ENCODE assay signal across 35 cellular contexts in genomic region chr22:23353696-23354095, GRCh38.
"Had no signal": no experiment of that assay in that cellular context is flagged by ENCODE, and none has a peak within 500 bp of the region (broad histone marks: within the 10 kb centered on the region; RNA-seq: fewer than 3 reads in every experiment).

No MANE protein-coding gene starts in this region.

- DNase-seq: Karpas-422, Kasumi-1, KBM-7, KG1, MG63, MM.1S, MV-4-11, NCI-H1048, NCI-H1092, NCI-H1092 treated with DMSO at 0.1 percent for 48 hours, NCI-H1105, NCI-H1105 treated with DMSO at 0.1 percent for 48 hours, NCI-H1417, NCI-H1417 treated with DMSO at 0.1 percent for 48 hours, NCI-H1436, NCI-H1436 treated with DMSO at 0.1 percent for 48 hours, NCI-H146, NCI-H1694, NCI-H1694 treated with DMSO at 0.1 percent for 48 hours, NCI-H187, NCI-H187 treated with DMSO at 0.1 percent for 48 hours, NCI-H1930, NCI-H2029, NCI-H2029 treated with DMSO at 0.1 percent for 48 hours, NCI-H2081, NCI-H2081 treated with DMSO at 0.1 percent for 48 hours, NCI-H2107, NCI-H2171, NCI-H2171 treated with DMSO at 0.1 percent for 48 hours, NCI-H2227 treated with DMSO at 0.1 percent for 48 hours, NCI-H226, NCI-H345, NCI-H446, NCI-H446 treated with DMSO at 0.1 percent for 48 hours had no signal

- H3K9me3 ChIP-seq: MG63 had no signal

- H3K36me3 ChIP-seq: MG63 had no signal

- H3K4me3 ChIP-seq: MG63 had no signal

- H3K27ac ChIP-seq: KMS-11 had no signal
